ENCODE assay signal across 8 cellular contexts in genomic region chr22:30425327-30425615, GRCh38. TPM values are rescaled to one million over a fixed set of nuclear protein-coding genes. Genes with fewer than 3 reads are reported as not detected.
DNase-seq lines count a peak whose midpoint lies in the region; ATAC-seq and TF ChIP-seq lines count a peak whose summit lies in the region.

No MANE protein-coding gene starts in this region.

- peak overlapping the region; percentile 97 for H3K4me3 Mint-ChIP-seq in activated naive CD8-positive, alpha-beta T cell
- H3K4me3 Mint-ChIP-seq in immature natural killer cell = peak overlapping the region; percentile 85 to 99 (median 97)

- H4K20me1 ChIP-seq in SK-N-SH (ENCODE audit: insufficient read depth) = no peaks in the 10 kb centered on the region

- H3K9me3 ChIP-seq in SK-N-SH (no peaks in the 10 kb centered on the region), stomach (no peaks in the 10 kb centered on the region)

- no peaks in the 10 kb centered on the region for H3K27me3 Mint-ChIP-seq in activated naive CD8-positive, alpha-beta T cell
- peaks cover 10 to 21% (median 15%) of the 10 kb centered on the region in 3 donors for H3K27me3 Mint-ChIP-seq in immature natural killer cell (ENCODE audit: low read depth in 3 of 3)

- peaks cover 0 to 5% of the 10 kb centered on the region in 2 experiments for H3K36me3 ChIP-seq in SK-N-SH (replicated peaks in 1 of 2; ENCODE audit: control insufficient read depth in 1 of 2, insufficient read depth in 2 of 2, low read length in 1 of 2)
- H3K36me3 ChIP-seq in stomach = peaks cover 0 to 13% (median 9%) of the 10 kb centered on the region in 4 donors

- no peaks in the 10 kb centered on the region for H3K9me3 Mint-ChIP-seq in activated naive CD8-positive, alpha-beta T cell (ENCODE audit: low read depth)
- no peaks in the 10 kb centered on the region for H3K9me3 Mint-ChIP-seq in immature natural killer cell

- CTCF ChIA-PET in SK-N-SH (lab: Yijun Ruan, JAX) = interaction anchor here (1.2 to 2.5 kb wide), 7 partner anchors 10 to 182 kb away, joined by 3 to 7 read pairs (median 4); partner anchors contain the start of genes RNF215 and TCN2

- intact Hi-C loops in stomach (cut with DNase I; ENCODE audit: low total_unique reads) = loop anchor here (5.0 kb wide), 1 partner anchor 33 kb away; no protein-coding TSS in a partner anchor

- H3K27ac Mint-ChIP-seq in activated naive CD8-positive, alpha-beta T cell = peak overlapping the region; percentile 96
- H3K27ac Mint-ChIP-seq in immature natural killer cell = peak overlapping the region; percentile 92 to 99 (median 94)

- H3F3A ChIP-seq in SK-N-SH (replicated peaks; ENCODE audit: insufficient read depth) = peaks cover 42% of the 10 kb centered on the region

- no peaks in the 10 kb centered on the region for H3K36me3 Mint-ChIP-seq in activated naive CD8-positive, alpha-beta T cell
- H3K36me3 Mint-ChIP-seq in immature natural killer cell = peaks cover 0 to 11% (median 9%) of the 10 kb centered on the region in 3 donors

- H3K27ac ChIP-seq in SK-N-SH (ENCODE audit: low read depth in 2 of 2, low read length in 1 of 2) (peak overlapping the region; percentile 64 to 99), stomach (peak overlapping the region; percentile 79 to 98 (median 96))

- TF ChIP-seq EP300 in SK-N-SH (IDR thresholded peaks at IDR 0.05; ENCODE audit: borderline replicate concordance in 1 of 2, low read depth in 1 of 2, low read length in 1 of 2) = no peak
- no peak for TF ChIP-seq EP300 in stomach (IDR thresholded peaks at IDR 0.05)

- 8% methylated on average over 9 of the region's 9 CpGs for WGBS in SK-N-SH (ENCODE audit: low lambda C conversion rate)
- 5 to 11% (median 9%) methylated on average over 9 of the region's 9 CpGs for WGBS in stomach, 5 donors

- H3K4me3 ChIP-seq in SK-N-SH (ENCODE audit: low read depth in 2 of 2, low read length in 1 of 2) = peak overlapping the region; percentile 71 to 72
- H3K4me3 ChIP-seq in stomach = peak overlapping the region; percentile 61 to 68 (median 65)

- DNase-seq in SK-N-SH (no peak), immature natural killer cell (no peak), stomach (no peak), epidermal melanocyte (ENCODE audit: insufficient read length, low spot score) (no peak)

- POLR2A ChIA-PET in SK-N-SH (lab: Yijun Ruan, JAX) = interaction anchor here (0.7 to 1.1 kb wide), 2 partner anchors 33 to 42 kb away, joined by 3 read pairs; no protein-coding TSS in a partner anchor

- peak overlapping the region; percentile 74 for H3K9ac ChIP-seq in SK-N-SH

- peak overlapping the region; percentile 97 for H3K4me2 ChIP-seq in SK-N-SH

- H3K79me2 ChIP-seq in SK-N-SH (ENCODE audit: insufficient read depth) = peaks cover 4% of the 10 kb centered on the region; the same call in 1 of the 2 replicates

- no peak for TF ChIP-seq POLR2A in stomach (IDR thresholded peaks at IDR 0.05)

- no peak for TF ChIP-seq RAD21 in SK-N-SH (IDR thresholded peaks at IDR 0.05; ENCODE audit: low read length)

- ATAC-seq in SK-N-SH treated with all-trans-retinoic acid at 6 μM for 48 hours = no peak
- ATAC-seq in HG03571 (IDR thresholded peaks at IDR 0.05; ENCODE audit: unreplicated experiment) = no peak
- no peak for ATAC-seq in HG03097 (IDR thresholded peaks at IDR 0.05; ENCODE audit: low FRiP score, unreplicated experiment)

- H3K4me1 Mint-ChIP-seq in activated naive CD8-positive, alpha-beta T cell (ENCODE audit: low read depth) = peaks cover 58% of the 10 kb centered on the region
- peaks cover 44 to 58% of the 10 kb centered on the region in 2 donors for H3K4me1 Mint-ChIP-seq in immature natural killer cell

- TF ChIP-seq CTCF in SK-N-SH (IDR thresholded peaks at IDR 0.05) (no peak), stomach (IDR thresholded peaks at IDR 0.05) (no peak)

- H2AFZ ChIP-seq in SK-N-SH (ENCODE audit: low read depth) = peak overlapping the region; percentile 91

- peaks cover 33 to 44% of the 10 kb centered on the region in 2 experiments for H3K4me1 ChIP-seq in SK-N-SH (ENCODE audit: control insufficient read depth in 1 of 2, insufficient read depth in 2 of 2, low read depth in 1 of 2, low read length in 1 of 2)
- H3K4me1 ChIP-seq in stomach = peaks cover 40 to 64% (median 63%) of the 10 kb centered on the region in 4 donors

- H3K9me2 ChIP-seq in SK-N-SH = no peaks in the 10 kb centered on the region

- H3K27me3 ChIP-seq in SK-N-SH (ENCODE audit: insufficient read depth) = no peaks in the 10 kb centered on the region
- no peaks in the 10 kb centered on the region for H3K27me3 ChIP-seq in stomach

TF ChIP-seq in SK-N-SH, 30 proteins besides CTCF, POLR2A, EP300 and RAD21:
- TF ChIP-seq ELF1 (IDR thresholded peaks at IDR 0.05) (no peak), POLR2AphosphoS5 (IDR thresholded peaks at IDR 0.05; ENCODE audit: low read depth, low read length) (no peak), TCF12 (IDR thresholded peaks at IDR 0.05) (no peak), MAX (IDR thresholded peaks at IDR 0.05; ENCODE audit: low read depth) (no peak), PBX3 (IDR thresholded peaks at IDR 0.05) (no peak), SIN3A (IDR thresholded peaks at IDR 0.05; ENCODE audit: borderline replicate concordance, low read depth, low read length) (no peak)

TF ChIP-seq in SK-N-SH treated with all-trans-retinoic acid at 6 μM for 48 hours, 23 proteins besides CTCF, POLR2A, EP300 and RAD21 (continues in another document):
- TF ChIP-seq PATZ1 (CRISPR knock-in tag; IDR thresholded peaks at IDR 0.05; ENCODE audit: borderline replicate concordance) (no peak), PPARA (CRISPR knock-in tag; IDR thresholded peaks at IDR 0.05; ENCODE audit: borderline replicate concordance) (no peak), GLIS3 (CRISPR knock-in tag; IDR thresholded peaks at IDR 0.05) (no peak), BACH2 (CRISPR knock-in tag; IDR thresholded peaks at IDR 0.05; ENCODE audit: borderline replicate concordance) (no peak), ZNF70 (CRISPR knock-in tag; IDR thresholded peaks at IDR 0.05) (no peak), ISL1 (CRISPR knock-in tag; IDR thresholded peaks at IDR 0.05) (no peak), ZNF565 (CRISPR knock-in tag; conservative IDR thresholded peaks at IDR 0.05; ENCODE audit: low read depth) (no peak), POU6F1 (CRISPR knock-in tag; IDR thresholded peaks at IDR 0.05; ENCODE audit: borderline replicate concordance, low read depth) (no peak), ZC3H10 (CRISPR knock-in tag; IDR thresholded peaks at IDR 0.05) (no peak), ZFP3 (CRISPR knock-in tag; IDR thresholded peaks at IDR 0.05) (no peak), ESRRG (CRISPR knock-in tag; IDR thresholded peaks at IDR 0.05) (no peak), TCF4 (CRISPR knock-in tag; IDR thresholded peaks at IDR 0.05; ENCODE audit: borderline replicate concordance) (no peak)

RNA-seq across cellular contexts. Expression of gene MTFP1, which starts 0.3 kb away (rescaled TPM):
- polyA plus RNA-seq in SK-N-SH (2012; rRNA removed) = 11.9 and 18.9 TPM in 2 replicates
- 9.1 and 10.5 TPM in 2 replicates for polyA plus RNA-seq in SK-N-SH (2012; cell fraction: cytosol; rRNA removed)
- 10.3 and 12.2 TPM in 2 replicates for polyA plus RNA-seq in SK-N-SH (2012; cell fraction: nucleus; rRNA removed)
- polyA plus RNA-seq in immature natural killer cell = 10 to 100 TPM; 18.7 to 41.3 (median 32.0) TPM
- total RNA-seq in stomach = 10 to 100 TPM in 2 of 5 donors, 1 to 10 TPM in 2, not detected in 1; 1.8 to 14.8 (median 10.2) TPM
- polyA plus RNA-seq in stomach = 10 to 100 TPM; 15.3 to 45.0 (median 27.4) TPM

RNA-seq across cellular contexts. Expression of gene SEC14L2, which starts 28.5 kb away (rescaled TPM):
- polyA plus RNA-seq in SK-N-SH (2012; rRNA removed) (14.0 and 16.1 TPM in 2 replicates), immature natural killer cell (1 to 10 TPM in 1 of 3 donors, under 1 TPM in 1, not detected in 1; 0.23 to 1.6 TPM), stomach (10 to 100 TPM in 1 of 3 donors, 1 to 10 TPM in 2; 9.9 to 10.3 (median 10.0) TPM)
- polyA plus RNA-seq in SK-N-SH (2012; cell fraction: cytosol; rRNA removed) = 8.0 and 8.2 TPM in 2 replicates
- polyA plus RNA-seq in SK-N-SH (2012; cell fraction: nucleus; rRNA removed) = 28.8 and 40.7 TPM in 2 replicates
- total RNA-seq in stomach = 10 to 100 TPM in 2 of 5 donors, 1 to 10 TPM in 1, not detected in 2; 4.1 to 19.4 (median 17.1) TPM

RNA-seq across cellular contexts. Expression of gene RNF215, which starts 38.1 kb away (rescaled TPM):
- polyA plus RNA-seq in SK-N-SH (2012; rRNA removed) (28.6 and 37.2 TPM in 2 replicates), immature natural killer cell (1 to 10 TPM in 1 of 3 donors, under 1 TPM in 2; 0.38 to 1.1 (median 0.56) TPM), stomach (1 to 10 TPM; 4.1 to 8.4 (median 4.3) TPM)
- polyA plus RNA-seq in SK-N-SH (2012; cell fraction: cytosol; rRNA removed) = 9.9 and 17.0 TPM in 2 replicates
- polyA plus RNA-seq in SK-N-SH (2012; cell fraction: nucleus; rRNA removed) = 123 and 141 TPM in 2 replicates
- total RNA-seq in stomach = 10 to 100 TPM in 3 of 5 donors, 1 to 10 TPM in 2; 3.6 to 29.4 (median 15.6) TPM

RNA-seq across cellular contexts. Expression of gene SEC14L3, which starts 46.5 kb away (rescaled TPM):
- polyA plus RNA-seq in SK-N-SH (2012; rRNA removed) (not detected in 2 replicates), immature natural killer cell (not detected), stomach (not detected)
- polyA plus RNA-seq in SK-N-SH (2012; cell fraction: cytosol; rRNA removed) = not detected in 2 replicates
- polyA plus RNA-seq in SK-N-SH (2012; cell fraction: nucleus; rRNA removed) = not detected in 2 replicates
- not detected for total RNA-seq in stomach
